Comparison of ENCODE assay signal across 17 cellular contexts in the genomic region with DNA sequence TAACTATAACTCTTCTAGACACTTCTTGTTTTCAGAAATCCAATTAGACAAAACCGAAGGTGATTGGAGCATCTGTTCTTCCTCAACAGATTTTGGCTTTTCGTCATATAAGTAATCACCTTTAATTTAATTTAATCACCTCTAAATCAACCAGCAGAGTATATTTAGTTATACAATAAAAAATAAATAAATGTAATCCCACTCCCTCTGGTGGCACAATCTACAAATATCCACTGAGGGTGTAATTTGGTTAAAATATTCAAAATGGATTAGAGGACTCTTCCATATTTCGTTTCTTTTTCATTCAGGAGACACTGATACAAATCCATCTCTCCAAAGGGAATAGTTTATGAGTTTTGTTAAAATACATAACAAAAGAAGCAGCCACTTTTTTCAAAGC. TPM values are rescaled to one million over a fixed set of nuclear protein-coding genes. Genes with fewer than 3 reads are reported as not detected.
DNase-seq lines count a peak whose midpoint lies in the region; ATAC-seq and TF ChIP-seq lines count a peak whose summit lies in the region.
"Had no signal": no experiment of that assay in that cellular context is flagged by ENCODE, and none has a peak within 500 bp of the region (broad histone marks: within the 10 kb centered on the region; RNA-seq: fewer than 3 reads in every experiment).

No MANE protein-coding gene starts in this region.

- no peak overlapping the region for H4K8ac ChIP-seq in IMR-90 (ENCODE audit: low read depth in 2 of 2, low read length in 2 of 2)

- CTCF ChIA-PET in BJ (lab: Yijun Ruan, JAX) (interaction anchor here (0.9 to 2.2 kb wide), 3 partner anchors 13 to 192 kb away, joined by 3 to 12 read pairs (median 3); no protein-coding TSS in a partner anchor), IMR-90 (lab: Yijun Ruan, JAX) (interaction anchor here (0.9 kb wide), 1 partner anchor 9 kb away, joined by 3 read pairs; no protein-coding TSS in a partner anchor)

- no peaks in the 10 kb centered on the region for H4K20me1 ChIP-seq in IMR-90 (ENCODE audit: insufficient read depth, low read length)

- DNase-seq in BJ (ENCODE audit: low read depth) (no peak), IMR-90 (no peak), SK-MEL-5 (ENCODE audit: low read depth, low spot score) (peak; percentile 13), foreskin keratinocyte (no peak), activated gamma-delta T cell treated with Interleukin-2 at 50 U/mL for 16 hours (no peak), NCI-H128 (lab: John Stamatoyannopoulos, UW; ENCODE audit: unreplicated experiment) (no peak), mesenteric fat pad (ENCODE audit: low spot score) (no peak)
- DNase-seq: activated CD8-positive, alpha-beta T cell treated with anti-CD3 and anti-CD28 coated beads for 36 hours; Caco-2; erythroblast; KBM-7; occipital lobe; Peyer's patch had no signal

- in situ Hi-C loops in IMR-90 (cut with MboI; ENCODE audit: low sequenced_read_pairs) (no loop called here), SK-MEL-5 (cut with HindIII; ENCODE audit: low pct_unique_long_range_greater_than_20kb, low sequenced_read_pairs) (no loop called here)

- no peak overlapping the region for H2AK5ac ChIP-seq in IMR-90 (ENCODE audit: low read depth, low read length)

- H3K4ac ChIP-seq in IMR-90 (ENCODE audit: low read depth, low read length): no peak overlapping the region

- H2AFZ ChIP-seq in IMR-90 (replicated peaks; ENCODE audit: low read length, poor library complexity): no peak overlapping the region

- H3K23ac ChIP-seq in IMR-90 (ENCODE audit: low read depth, low read length): no peak overlapping the region

- no peaks in the 10 kb centered on the region for H3K9me3 ChIP-seq in IMR-90 (ENCODE audit: control insufficient read depth, insufficient read depth, low read length)
- H3K9me3 ChIP-seq: Caco-2, Peyer's patch, thoracic aorta had no signal

- H3K18ac ChIP-seq in IMR-90 (ENCODE audit: low read depth, low read length): no peak overlapping the region

- no peak overlapping the region for H2BK5ac ChIP-seq in IMR-90 (ENCODE audit: low read depth, low read length, poor library complexity, severe bottlenecking)

- H3K36me3 ChIP-seq in BJ (ENCODE audit: control insufficient read depth, insufficient read depth, low read length) (no peaks in the 10 kb centered on the region), IMR-90 (ENCODE audit: control insufficient read depth, insufficient read depth, low read length) (no peaks in the 10 kb centered on the region)
- H3K36me3 ChIP-seq: Peyer's patch, thoracic aorta had no signal

- no peak for TF ChIP-seq POLR2A in IMR-90 (IDR thresholded peaks at IDR 0.05; ENCODE audit: low read depth, low read length)

- H3K14ac ChIP-seq in IMR-90 (replicated peaks; ENCODE audit: low read depth, low read length): no peak overlapping the region

- no TSS peak for BruUV-seq in IMR-90 (replicated peaks; lab: Mats Ljungman, UMichigan)

- H2AK9ac ChIP-seq in IMR-90 (replicated peaks; ENCODE audit: low read depth, low read length, poor library complexity): no peak overlapping the region

- H3K27ac ChIP-seq in IMR-90 (ENCODE audit: insufficient read depth, low read length): no peak overlapping the region
- no peak overlapping the region for H3K27ac ChIP-seq in foreskin keratinocyte
- H3K27ac ChIP-seq: Peyer's patch, thoracic aorta had no signal

- intact Hi-C loops in IMR-90 (cut with micrococcal nuclease): no loop called here

- no peaks in the 10 kb centered on the region for H3K9me1 ChIP-seq in IMR-90 (ENCODE audit: insufficient read depth, low read length)

- H3K27me3 ChIP-seq in BJ (ENCODE audit: control insufficient read depth, insufficient read depth, low read length) (no peaks in the 10 kb centered on the region), IMR-90 (ENCODE audit: control insufficient read depth, insufficient read depth, low read length) (no peaks in the 10 kb centered on the region; the same call in 1 of the 2 replicates), foreskin keratinocyte (peaks cover 9% of the 10 kb centered on the region)
- H3K27me3 ChIP-seq: Peyer's patch had no signal

- H3K4me1 ChIP-seq in IMR-90 (ENCODE audit: control insufficient read depth, insufficient read depth, low read length): no peaks in the 10 kb centered on the region
- no peaks in the 10 kb centered on the region for H3K4me1 ChIP-seq in foreskin keratinocyte
- H3K4me1 ChIP-seq: Caco-2, Peyer's patch had no signal

- no peak overlapping the region for H3K4me3 ChIP-seq in BJ (ENCODE audit: low read depth, low read length)
- no peak overlapping the region for H3K4me3 ChIP-seq in IMR-90 (ENCODE audit: insufficient read depth, low read depth, low read length)
- H3K4me3 ChIP-seq: Peyer's patch, thoracic aorta had no signal

- no peak overlapping the region for H2BK20ac ChIP-seq in IMR-90 (ENCODE audit: low read depth, low read length)

- WGBS in IMR-90 (ENCODE audit: extremely low coverage in 2 of 2, insufficient read length in 1 of 2), 2 experiments: no CpG with 5 or more reads among the region's 3 CpGs

- no peak overlapping the region for H2BK15ac ChIP-seq in IMR-90 (ENCODE audit: low read depth, low read length)

- H4K5ac ChIP-seq in IMR-90 (ENCODE audit: low read depth, low read length): no peak overlapping the region

- no peak for TF ChIP-seq RAD21 in IMR-90 (IDR thresholded peaks at IDR 0.05; ENCODE audit: low read length)

- H3K56ac ChIP-seq in IMR-90 (ENCODE audit: extremely low read depth, insufficient read depth, low read length): no peak overlapping the region

- POLR2A ChIA-PET in BJ (lab: Charles Lee): no interaction called here
- POLR2A ChIA-PET in IMR-90 (lab: Charles Lee; ENCODE audit: unreplicated experiment): no interaction called here

- H4K91ac ChIP-seq in IMR-90 (ENCODE audit: insufficient read depth, low read depth, low read length): no peak overlapping the region

- dilution Hi-C loops in IMR-90 (cut with HindIII; ENCODE audit: low sequenced_read_pairs, unreplicated experiment): no loop called here

- H3K79me1 ChIP-seq in IMR-90 (ENCODE audit: low read depth in 1 of 2, low read length in 2 of 2): no peaks in the 10 kb centered on the region

- ATAC-seq in IMR-90 (ENCODE audit: low read depth) (no peak), foreskin keratinocyte (no peak), GM18907 (IDR thresholded peaks at IDR 0.05; ENCODE audit: unreplicated experiment) (no peak)
- ATAC-seq: activated CD8-positive, alpha-beta T cell treated with anti-CD3 and anti-CD28 coated beads for 36 hours had no signal

- no peak overlapping the region for H3K9ac ChIP-seq in IMR-90 (ENCODE audit: low read depth, low read length)

- 0 out of 2 replicates have a peak, but pooled peaks have one; percentile 7 for TF ChIP-seq CTCF in BJ (IDR thresholded peaks at IDR 0.05; ENCODE audit: insufficient read depth, low read depth, low read length)
- peak; percentile 6; the same call in 1 of the 2 replicates for TF ChIP-seq CTCF in IMR-90 (conservative IDR thresholded peaks at IDR 0.05; ENCODE audit: low read depth, low read length)
- TF ChIP-seq CTCF in foreskin keratinocyte (conservative IDR thresholded peaks at IDR 0.05): peak; percentile 51

- no peak overlapping the region for H3K4me2 ChIP-seq in IMR-90 (ENCODE audit: low read depth, low read length)

- no peak overlapping the region for H2BK120ac ChIP-seq in IMR-90 (ENCODE audit: low read depth, low read length)

TF ChIP-seq in IMR-90, 13 proteins besides CTCF, POLR2A, EP300 and RAD21:
- no peak for TF ChIP-seq MXI1 (IDR thresholded peaks at IDR 0.05; ENCODE audit: borderline replicate concordance, low read depth, low read length)
- no peak for TF ChIP-seq MAFK (IDR thresholded peaks at IDR 0.05; ENCODE audit: low read depth, low read length)
- no peak for TF ChIP-seq USF2 (IDR thresholded peaks at IDR 0.05; ENCODE audit: low read depth, low read length)
- TF ChIP-seq FOS (IDR thresholded peaks at IDR 0.05; ENCODE audit: low read depth, low read length): no peak
- no peak for TF ChIP-seq CHD1 (IDR thresholded peaks at IDR 0.05; ENCODE audit: low read depth, low read length)
- TF ChIP-seq CEBPB (IDR thresholded peaks at IDR 0.05; ENCODE audit: low read depth, low read length): no peak
- TF ChIP-seq NFE2L2 (IDR thresholded peaks at IDR 0.05; ENCODE audit: low read depth, low read length): no peak
- TF ChIP-seq SMC3 (IDR thresholded peaks at IDR 0.05; ENCODE audit: low read depth, low read length): no peak
- no peak for TF ChIP-seq MAZ (IDR thresholded peaks at IDR 0.05; ENCODE audit: borderline replicate concordance, low read depth, low read length)
- no peak for TF ChIP-seq RFX5 (IDR thresholded peaks at IDR 0.05; ENCODE audit: low read depth, low read length)
- TF ChIP-seq, protein P1, sequence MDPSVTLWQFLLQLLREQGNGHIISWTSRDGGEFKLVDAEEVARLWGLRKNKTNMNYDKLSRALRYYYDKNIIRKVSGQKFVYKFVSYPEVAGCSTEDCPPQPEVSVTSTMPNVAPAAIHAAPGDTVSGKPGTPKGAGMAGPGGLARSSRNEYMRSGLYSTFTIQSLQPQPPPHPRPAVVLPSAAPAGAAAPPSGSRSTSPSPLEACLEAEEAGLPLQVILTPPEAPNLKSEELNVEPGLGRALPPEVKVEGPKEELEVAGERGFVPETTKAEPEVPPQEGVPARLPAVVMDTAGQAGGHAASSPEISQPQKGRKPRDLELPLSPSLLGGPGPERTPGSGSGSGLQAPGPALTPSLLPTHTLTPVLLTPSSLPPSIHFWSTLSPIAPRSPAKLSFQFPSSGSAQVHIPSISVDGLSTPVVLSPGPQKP (IDR thresholded peaks at IDR 0.05; ENCODE audit: borderline replicate concordance, low read depth, low read length): no peak
- no peak for TF ChIP-seq BHLHE40 (IDR thresholded peaks at IDR 0.05; ENCODE audit: low read depth, low read length)
- TF ChIP-seq RCOR1 (IDR thresholded peaks at IDR 0.05; ENCODE audit: insufficient replicate concordance, low read length): no peak

RNA-seq across cellular contexts. Expression of gene SLC35F4, which starts 18.3 kb away (rescaled TPM):
- polyA plus RNA-seq in BJ (2011; rRNA removed) (not detected in 2 replicates), IMR-90 (2012; rRNA removed) (not detected in 2 replicates), foreskin keratinocyte (not detected in 2 replicates)
- polyA minus RNA-seq in BJ (2011; rRNA and poly(A)+ RNA removed): not detected in 2 replicates
- total RNA-seq in IMR-90 (2012; rRNA removed) (not detected in 2 replicates), foreskin keratinocyte (not detected in 2 replicates), mesenteric fat pad (not detected)
- polyA plus RNA-seq in IMR-90 (2012; cell fraction: cytosol; rRNA removed): not detected in 2 replicates
- not detected in 2 replicates for polyA plus RNA-seq in IMR-90 (2012; cell fraction: nucleus; rRNA removed; ENCODE audit: low replicate concordance)
- not detected in 2 replicates for total RNA-seq in SK-MEL-5 (2014; rRNA removed; shearing (Covaris generic))
- not detected in 2 replicates for polyA plus RNA-seq in SK-MEL-5 (2015; cell fraction: cytosol; rRNA removed)
- polyA plus RNA-seq in SK-MEL-5 (2015; cell fraction: nucleus; rRNA removed): not detected in 2 replicates
- total RNA-seq: activated CD8-positive, alpha-beta T cell treated with anti-CD3 and anti-CD28 coated beads for 36 hours; Caco-2; lung microvascular endothelial cell; Peyer's patch; T-helper 2 cell treated with Interferon-gamma antibody and Interleukin-4, amounts not matched to agents 100 ng/mL and 5 ng/mL, for 36 hours; thoracic aorta had no signal
